Comparison of ENCODE assay signal across 21 cellular contexts in the genomic region with DNA sequence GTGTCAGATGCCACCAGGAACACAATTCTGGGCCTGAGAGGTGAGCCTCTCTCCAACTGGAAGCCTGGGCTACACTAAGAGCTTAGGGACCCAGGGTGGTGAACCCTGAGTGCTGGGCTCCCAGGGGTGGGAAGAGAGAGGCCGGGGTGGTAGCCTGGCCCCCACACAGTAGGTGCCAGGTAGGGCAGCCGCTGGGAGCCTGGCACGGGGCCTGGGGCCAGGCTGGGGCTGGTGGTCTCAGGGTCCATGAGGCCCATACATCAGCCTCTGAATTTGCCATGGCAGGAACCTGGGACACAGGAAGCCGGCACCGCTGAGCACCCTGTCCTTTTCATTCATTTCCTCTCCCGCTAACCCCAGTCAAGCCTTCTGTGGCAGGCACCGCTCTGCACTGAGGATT. TPM values are rescaled to one million over a fixed set of nuclear protein-coding genes. Genes with fewer than 3 reads are reported as not detected.
DNase-seq lines count a peak whose midpoint lies in the region; ATAC-seq and TF ChIP-seq lines count a peak whose summit lies in the region.
"Had no signal": no experiment of that assay in that cellular context is flagged by ENCODE, and none has a peak within 500 bp of the region (broad histone marks: within the 10 kb centered on the region; RNA-seq: fewer than 3 reads in every experiment).

No MANE protein-coding gene starts in this region.

- ATAC-seq in HCT116 (peak; percentile 1), foreskin keratinocyte (no peak), HG02588 (IDR thresholded peaks at IDR 0.05; ENCODE audit: unreplicated experiment) (no peak), GM21423 (IDR thresholded peaks at IDR 0.05; ENCODE audit: unreplicated experiment) (no peak), GM18907 (IDR thresholded peaks at IDR 0.05; ENCODE audit: unreplicated experiment) (no peak)
- no peak for ATAC-seq in stimulated activated naive B cell treated with anti-CD40 and anti-IgM and Interleukin-4, amounts not matched to agents 10 μg/mL and 1 μg/mL and 100 μg/mL, for 72 hours (replicated peaks)

- BruUV-seq in HCT116 (replicated peaks; lab: Mats Ljungman, UMichigan) = no TSS peak

- H3K36me3 Mint-ChIP-seq in activated T-helper 1 cell treated with anti-CD3 and anti-CD28 coated beads, Interleukin-12 subunit alpha, Interleukin-12 subunit beta, Interleukin-2, Interleukin-4 antibody, amounts not matched to agents 30 ng/mL and 10 ng/mL and 1 ng/mL, durations not matched to agents 14 hours and 24 hours and 36 hours (ENCODE audit: low read depth) = peaks cover 2% of the 10 kb centered on the region
- no peaks in the 10 kb centered on the region for H3K36me3 Mint-ChIP-seq in stimulated activated naive B cell treated with anti-CD40 and anti-IgM and Interleukin-4, amounts not matched to agents 10 μg/mL and 1 μg/mL and 100 μg/mL, for 72 hours
- H3K36me3 Mint-ChIP-seq: activated naive CD4-positive, alpha-beta T cell treated with anti-CD3 and anti-CD28 coated beads, Interleukin-2, amount 10 ng/mL, durations not matched to agents 7 days and 5 days; IgD-negative memory B cell had no signal

- peak overlapping the region; percentile 26 to 48 for H3K4me3 ChIP-seq in HCT116 (replicated peaks in 1 of 2; ENCODE audit: low read depth in 1 of 2, low read length in 2 of 2)
- H3K4me3 ChIP-seq: coronary artery had no signal

- CTCF ChIA-PET in HCT116 (lab: Charles Lee) = no interaction called here

- H3K27ac ChIP-seq in HCT116 (ENCODE audit: low read depth, low read length) (peak overlapping the region; percentile 99), foreskin keratinocyte (peak overlapping the region; percentile 75)

- no peak for TF ChIP-seq POLR2A in HCT116 (IDR thresholded peaks at IDR 0.05; ENCODE audit: borderline replicate concordance, extremely low read depth, insufficient read depth, insufficient read length)

- H3K79me2 ChIP-seq in HCT116 (ENCODE audit: insufficient read depth, low read length) = peaks cover 93% of the 10 kb centered on the region

- peaks cover 64 to 90% of the 10 kb centered on the region in 2 experiments for H3K4me1 ChIP-seq in HCT116 (ENCODE audit: control insufficient read depth in 1 of 2, insufficient read depth in 2 of 2, low read length in 2 of 2)
- H3K4me1 ChIP-seq in foreskin keratinocyte = peaks cover 35% of the 10 kb centered on the region

- peaks cover 9% of the 10 kb centered on the region for H3K27me3 Mint-ChIP-seq in activated T-helper 1 cell treated with anti-CD3 and anti-CD28 coated beads, Interleukin-12 subunit alpha, Interleukin-12 subunit beta, Interleukin-2, Interleukin-4 antibody, amounts not matched to agents 30 ng/mL and 10 ng/mL and 1 ng/mL, durations not matched to agents 14 hours and 24 hours and 36 hours (ENCODE audit: insufficient read depth)
- no peaks in the 10 kb centered on the region for H3K27me3 Mint-ChIP-seq in stimulated activated naive B cell treated with anti-CD40 and anti-IgM and Interleukin-4, amounts not matched to agents 10 μg/mL and 1 μg/mL and 100 μg/mL, for 72 hours
- H3K27me3 Mint-ChIP-seq: IgD-negative memory B cell had no signal

- no peak for TF ChIP-seq RAD21 in HCT116 (IDR thresholded peaks at IDR 0.05; ENCODE audit: low read depth)

- no peaks in the 10 kb centered on the region for H3K27me3 ChIP-seq in HCT116 (ENCODE audit: insufficient read depth, low read length)
- H3K27me3 ChIP-seq in foreskin keratinocyte = no peaks in the 10 kb centered on the region

- H3K9me3 ChIP-seq in HCT116 (ENCODE audit: control insufficient read depth in 1 of 2, insufficient read depth in 1 of 2, low read depth in 1 of 2, low read length in 2 of 2) = no peaks in the 10 kb centered on the region

- no peaks in the 10 kb centered on the region for H3K9me3 Mint-ChIP-seq in activated T-helper 1 cell treated with anti-CD3 and anti-CD28 coated beads, Interleukin-12 subunit alpha, Interleukin-12 subunit beta, Interleukin-2, Interleukin-4 antibody, amounts not matched to agents 30 ng/mL and 10 ng/mL and 1 ng/mL, durations not matched to agents 14 hours and 24 hours and 36 hours
- peaks cover 2 to 5% of the 10 kb centered on the region in 2 donors for H3K9me3 Mint-ChIP-seq in stimulated activated naive B cell treated with anti-CD40 and anti-IgM and Interleukin-4, amounts not matched to agents 10 μg/mL and 1 μg/mL and 100 μg/mL, for 72 hours
- H3K9me3 Mint-ChIP-seq: activated naive CD4-positive, alpha-beta T cell treated with anti-CD3 and anti-CD28 coated beads, Interleukin-2, amount 10 ng/mL, durations not matched to agents 7 days and 5 days; activated T-cell treated with anti-CD3 and anti-CD28 coated beads, Interleukin-2, amount 50 U/mL, for 24 hours; IgD-negative memory B cell had no signal

- no peak for TF ChIP-seq CTCF in HCT116 (IDR thresholded peaks at IDR 0.05 in 2 of 3, conservative IDR thresholded peaks at IDR 0.05 in 1 of 3; ENCODE audit: borderline replicate concordance in 1 of 3, insufficient read depth in 1 of 3, low read depth in 2 of 3, low read length in 2 of 3)
- TF ChIP-seq CTCF in foreskin keratinocyte (conservative IDR thresholded peaks at IDR 0.05) = no peak
- no peak for TF ChIP-seq CTCF in GM20000 (IDR thresholded peaks at IDR 0.05; ENCODE audit: extremely low read depth, missing control alignments)

- peaks cover 44% of the 10 kb centered on the region for H3K4me1 Mint-ChIP-seq in activated T-helper 1 cell treated with anti-CD3 and anti-CD28 coated beads, Interleukin-12 subunit alpha, Interleukin-12 subunit beta, Interleukin-2, Interleukin-4 antibody, amounts not matched to agents 30 ng/mL and 10 ng/mL and 1 ng/mL, durations not matched to agents 14 hours and 24 hours and 36 hours (ENCODE audit: low read depth)
- H3K4me1 Mint-ChIP-seq in stimulated activated naive B cell treated with anti-CD40 and anti-IgM and Interleukin-4, amounts not matched to agents 10 μg/mL and 1 μg/mL and 100 μg/mL, for 72 hours = peaks cover 48 to 66% of the 10 kb centered on the region in 2 donors

- DNase-seq in HCT116 (ENCODE audit: low read depth, low spot score) = no peak
- DNase-seq in activated T-helper 1 cell treated with anti-CD3 and anti-CD28 coated beads, Interleukin-12 subunit alpha, Interleukin-12 subunit beta, Interleukin-2, Interleukin-4 antibody, amounts not matched to agents 30 ng/mL and 10 ng/mL and 1 ng/mL, durations not matched to agents 14 hours and 24 hours and 36 hours (ENCODE audit: low spot score) = no peak
- DNase-seq in foreskin keratinocyte = no peak
- no peak for DNase-seq in stimulated activated naive B cell treated with anti-CD40 and anti-IgM and Interleukin-4, amounts not matched to agents 10 μg/mL and 1 μg/mL and 100 μg/mL, for 72 hours
- DNase-seq in GM20000 (ENCODE audit: low spot score) = no peak
- DNase-seq: activated naive CD4-positive, alpha-beta T cell treated with anti-CD3 and anti-CD28 coated beads, Interleukin-2, amount 10 ng/mL, durations not matched to agents 7 days and 5 days; C1 segment of cervical spinal cord; DMS 273 treated with DMSO at 0.1 percent for 48 hours; NCI-H2029; NCI-H446; small intestine; stimulated activated CD4-positive, alpha-beta T cell treated with anti-CD3 and anti-CD28 coated beads, Interleukin-4, amount 100 ng/mL, for 4 hours had no signal

- RAD21 ChIA-PET in HCT116 (lab: Charles Lee; ENCODE audit: low non-redundant PET in 1 of 2, low total read pairs in 2 of 2, uncharacterized antibody in 2 of 2, unreplicated experiment in 2 of 2) = interaction anchor here in 1 of 2 experiments (1.3 kb wide), 1 partner anchor 368 kb away, joined by 4 read pairs; no protein-coding TSS in a partner anchor

- H3K36me3 ChIP-seq in HCT116 (ENCODE audit: control insufficient read depth in 1 of 2, insufficient read depth in 2 of 2, low read length in 2 of 2) = peaks cover 0 to 4% of the 10 kb centered on the region in 2 experiments; a peak in 1 of 4 replicates

- peak overlapping the region; percentile 81 for H3K9ac ChIP-seq in HCT116 (ENCODE audit: low read length)

- no peaks in the 10 kb centered on the region for H4K20me1 ChIP-seq in HCT116 (ENCODE audit: insufficient read depth)

- no peaks in the 10 kb centered on the region for H3K9me2 ChIP-seq in HCT116 (ENCODE audit: insufficient read depth)

- peak overlapping the region; percentile 95 for H3K4me2 ChIP-seq in HCT116 (ENCODE audit: low read length)

- no peak overlapping the region for H2AFZ ChIP-seq in HCT116 (ENCODE audit: low read depth, low read length, poor library complexity, severe bottlenecking)

- intact Hi-C loops in HCT116 (cut with micrococcal nuclease) = no loop called here
- intact Hi-C loops in activated T-helper 1 cell treated with anti-CD3 and anti-CD28 coated beads, Interleukin-12 subunit alpha, Interleukin-12 subunit beta, Interleukin-2, Interleukin-4 antibody, amounts not matched to agents 30 ng/mL and 10 ng/mL and 1 ng/mL, durations not matched to agents 14 hours and 24 hours and 36 hours (cut with micrococcal nuclease) = no loop called here

- no peak overlapping the region for H3K4me3 Mint-ChIP-seq in activated T-helper 1 cell treated with anti-CD3 and anti-CD28 coated beads, Interleukin-12 subunit alpha, Interleukin-12 subunit beta, Interleukin-2, Interleukin-4 antibody, amounts not matched to agents 30 ng/mL and 10 ng/mL and 1 ng/mL, durations not matched to agents 14 hours and 24 hours and 36 hours
- no peak overlapping the region for H3K4me3 Mint-ChIP-seq in stimulated activated naive B cell treated with anti-CD40 and anti-IgM and Interleukin-4, amounts not matched to agents 10 μg/mL and 1 μg/mL and 100 μg/mL, for 72 hours
- H3K4me3 Mint-ChIP-seq: activated naive CD4-positive, alpha-beta T cell treated with anti-CD3 and anti-CD28 coated beads, Interleukin-2, amount 10 ng/mL, durations not matched to agents 7 days and 5 days; activated T-cell treated with anti-CD3 and anti-CD28 coated beads, Interleukin-2, amount 50 U/mL, for 24 hours; IgD-negative memory B cell had no signal

- POLR2A ChIA-PET in HCT116 (lab: Charles Lee) = interaction anchor here (1.0 to 1.8 kb wide), 2 partner anchors 9 to 337 kb away, joined by 4 to 8 read pairs; partner anchors contain the start of gene MYEOV

- H3K27ac Mint-ChIP-seq in activated T-helper 1 cell treated with anti-CD3 and anti-CD28 coated beads, Interleukin-12 subunit alpha, Interleukin-12 subunit beta, Interleukin-2, Interleukin-4 antibody, amounts not matched to agents 30 ng/mL and 10 ng/mL and 1 ng/mL, durations not matched to agents 14 hours and 24 hours and 36 hours = peak overlapping the region; percentile 4
- peak overlapping the region; percentile 10 for H3K27ac Mint-ChIP-seq in stimulated activated naive B cell treated with anti-CD40 and anti-IgM and Interleukin-4, amounts not matched to agents 10 μg/mL and 1 μg/mL and 100 μg/mL, for 72 hours
- H3K27ac Mint-ChIP-seq: activated naive CD4-positive, alpha-beta T cell treated with anti-CD3 and anti-CD28 coated beads, Interleukin-2, amount 10 ng/mL, durations not matched to agents 7 days and 5 days; IgD-negative memory B cell had no signal

TF ChIP-seq in HCT116, 20 proteins besides CTCF, POLR2A, EP300 and RAD21 (continues in another document):
- TF ChIP-seq SRF (IDR thresholded peaks at IDR 0.05; ENCODE audit: low read depth) = no peak

RNA-seq across cellular contexts. Expression of gene MYEOV, which starts 8.5 kb away (rescaled TPM):
- total RNA-seq in HCT116 (2021; ENCODE audit: unreplicated experiment) (135 TPM), foreskin keratinocyte (3.0 and 5.4 TPM in 2 replicates)
- 123 and 126 TPM in 2 replicates for polyA plus RNA-seq in HCT116 (2012)
- 0.93 and 1.9 TPM in 2 replicates for total RNA-seq in activated T-helper 1 cell treated with anti-CD3 and anti-CD28 coated beads, Interleukin-12 subunit alpha, Interleukin-12 subunit beta, Interleukin-2, Interleukin-4 antibody, amounts not matched to agents 30 ng/mL and 10 ng/mL and 1 ng/mL, durations not matched to agents 14 hours and 24 hours and 36 hours
- polyA plus RNA-seq in foreskin keratinocyte = 2.1 and 4.4 TPM in 2 replicates
- total RNA-seq: myocyte; T-helper 1 cell treated with Interleukin-12 subunit alpha and Interleukin-12 subunit beta and Interleukin-4 antibody, amounts not matched to agents 30 ng/mL and 1 ng/mL, for 36 hours; temporal lobe had no signal

Comparison
In these comparisons a context has a peak if more than half of its experiments do, and no peak if none do; other contexts are left out.
1. RNA of gene MYEOV, which starts 8.5 kb away (total RNA-seq): 135 TPM in HCT116 (single experiment); 3.0 to 5.4 TPM in foreskin keratinocyte and 0.93 to 1.9 TPM in activated T-helper 1 cell treated with anti-CD3 and anti-CD28 coated beads, Interleukin-12 subunit alpha, Interleukin-12 subunit beta, Interleukin-2, Interleukin-4 antibody, amounts not matched to agents 30 ng/mL and 10 ng/mL and 1 ng/mL, durations not matched to agents 14 hours and 24 hours and 36 hours; every median in the first group is over 10 times any median in the second.